8 cellular contexts compared by ENCODE assay signal in the genomic region with DNA sequence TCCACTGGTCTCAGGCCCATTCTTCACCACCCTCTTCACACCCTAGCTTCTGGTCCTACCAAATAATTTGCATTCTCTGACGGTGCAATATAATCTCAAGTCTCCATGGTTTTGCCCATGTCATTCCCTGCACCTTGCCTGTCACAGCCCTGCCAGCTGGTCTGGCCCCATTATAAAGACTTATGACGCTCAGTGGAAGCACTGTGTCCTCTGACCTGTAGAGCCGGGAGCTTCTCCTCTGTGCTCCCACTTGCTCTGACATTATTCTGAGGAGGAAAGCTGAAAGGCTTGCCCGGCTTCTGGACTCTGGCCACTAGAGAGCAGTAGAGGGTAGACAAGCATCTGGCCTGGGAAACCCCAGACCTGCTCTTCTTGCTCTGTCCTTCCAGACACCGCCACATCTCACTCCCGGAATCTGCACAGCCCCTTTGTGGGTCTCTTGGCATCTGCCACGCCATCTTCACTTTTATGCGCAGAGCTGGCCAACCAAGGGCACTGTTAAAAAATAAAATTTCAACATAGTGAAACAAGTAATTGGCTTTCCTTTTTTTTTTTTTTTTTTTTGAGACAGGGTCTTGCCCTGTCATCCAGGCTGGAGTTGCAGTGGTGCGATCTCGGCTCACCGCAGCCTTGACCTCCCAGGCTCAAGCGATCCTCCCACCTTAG. TPM values are rescaled to one million over a fixed set of nuclear protein-coding genes. Genes with fewer than 3 reads are reported as not detected.
DNase-seq lines count a peak whose midpoint lies in the region; FAIRE-seq and TF ChIP-seq lines count a peak whose summit lies in the region.

No MANE protein-coding gene starts in this region.

- no peaks in the 10 kb centered on the region for H3K27me3 ChIP-seq in SJSA1 (replicated peaks)
- H3K27me3 ChIP-seq in ovary: no peaks in the 10 kb centered on the region
- H3K27me3 ChIP-seq in transverse colon: no peaks in the 10 kb centered on the region

- H3K4me3 ChIP-seq in GM12864 (ENCODE audit: low read depth, low read length) (no peak overlapping the region), HFF-Myc (replicated peaks; ENCODE audit: low read depth, low read length) (no peak overlapping the region), SJSA1 (no peak overlapping the region), ovary (no peak overlapping the region), transverse colon (no peak overlapping the region)

- no peak for FAIRE-seq in frontal cortex (lab: Jason Lieb, UNC)

- TF ChIP-seq EP300 in ovary (IDR thresholded peaks at IDR 0.05): no peak
- TF ChIP-seq EP300 in transverse colon (IDR thresholded peaks at IDR 0.05; ENCODE audit: low read depth): no peak

- intact Hi-C loops in ovary (cut with DNase I): loop anchor here in 2 of 4 donors (10.0 kb wide), 2 partner anchors 128 to 518 kb away; a partner anchor contains a TSS
- intact Hi-C loops in transverse colon (cut with DNase I; ENCODE audit: low total_unique reads): loop anchor here (10.0 kb wide), 2 partner anchors 138 to 318 kb away; a partner anchor contains a TSS

- H3K9me3 ChIP-seq in SJSA1 (replicated peaks) (no peaks in the 10 kb centered on the region), ovary (no peaks in the 10 kb centered on the region), transverse colon (no peaks in the 10 kb centered on the region)

- 17 to 21% (median 18%) methylated on average over 12 of the region's 12 CpGs for WGBS in ovary, 3 donors
- 11 to 20% methylated on average over 5 to 12 of the region's 12 CpGs for WGBS in transverse colon (ENCODE audit: low coverage in 1 of 2), 2 donors

- DNase-seq in GM12864 (ENCODE audit: low read depth) (peak; percentile 67), HFF-Myc (ENCODE audit: extremely low read depth, low read depth) (peak; percentile 75), NAMALWA (ENCODE audit: low spot score) (peak; percentile 92), SJSA1 (ENCODE audit: low read depth in 1 of 2, low spot score in 2 of 2) (peak; percentile 72 to 85), frontal cortex (ENCODE audit: low spot score in 2 of 2) (peak; percentile 68 to 84), ovary (peak; percentile 56 to 78 (median 71)), transverse colon (peak; percentile 89)
- peak; percentile 62 for DNase-seq in activated gamma-delta T cell treated with anti-CD3 and anti-CD28 coated beads, Interleukin-2, amount 50 U/mL, for 16 hours (ENCODE audit: low read depth)

- H3K27ac ChIP-seq in SJSA1: no peak overlapping the region
- no peak overlapping the region for H3K27ac ChIP-seq in ovary
- H3K27ac ChIP-seq in transverse colon: peak overlapping the region; percentile 61 to 73 (median 66)

- TF ChIP-seq POLR2A in ovary (IDR thresholded peaks at IDR 0.05) (no peak), transverse colon (IDR thresholded peaks at IDR 0.05) (no peak)

- TF ChIP-seq CTCF in GM12864 (IDR thresholded peaks at IDR 0.05; ENCODE audit: low read depth, low read length, missing control alignments) (peak; percentile 95), HFF-Myc (IDR thresholded peaks at IDR 0.05; ENCODE audit: low read depth, low read length, missing control alignments) (peak; percentile 95), ovary (IDR thresholded peaks at IDR 0.05) (peak; percentile 57 to 64 (median 60)), transverse colon (IDR thresholded peaks at IDR 0.05) (peak; percentile 87 to 95 (median 89))

- H3K36me3 ChIP-seq in SJSA1 (no peaks in the 10 kb centered on the region), ovary (no peaks in the 10 kb centered on the region), transverse colon (no peaks in the 10 kb centered on the region)

- H3K4me1 ChIP-seq in SJSA1 (replicated peaks) (peaks cover 5% of the 10 kb centered on the region), ovary (ENCODE audit: insufficient read depth) (no peaks in the 10 kb centered on the region), transverse colon (peaks cover 0 to 18% (median 13%) of the 10 kb centered on the region in 4 donors)

- in situ Hi-C loops in transverse colon (cut with MboI; ENCODE audit: low pct_ligation_motif_present in 1 of 4, low pct_unique_long_range_greater_than_20kb in 1 of 4, low sequenced_read_pairs in 3 of 4): loop anchor here in 1 of 4 donors (25.0 kb wide), 1 partner anchor 285 kb away; no protein-coding TSS in a partner anchor

RNA-seq across cellular contexts. Expression of a gene that starts 44.4 kb away (rescaled TPM):
- total RNA-seq in SJSA1 (2014; rRNA removed; shearing (Covaris generic)): 68.9 and 119 TPM in 2 replicates
- 21.2 TPM for total RNA-seq in frontal cortex
- total RNA-seq in ovary: 100 to 1,000 TPM in 5 of 7 donors, 10 to 100 TPM in 2; 84.7 to 192 (median 102) TPM
- 100 to 1,000 TPM in 1 of 2 donors, 10 to 100 TPM in 1; 95.7 to 130 TPM for polyA plus RNA-seq in ovary
- total RNA-seq in transverse colon: 10 to 100 TPM; 24.2 to 91.5 (median 35.7) TPM

Comparison
In these comparisons a context has a peak if more than half of its experiments do, and no peak if none do; other contexts are left out.
1. H3K27ac ChIP-seq: peak in transverse colon (4 of 4); none in SJSA1 (single experiment) and ovary (0 of 2).
2. Peak in every context shown above with its lines, with median percentiles within 50 percentile points of each other: DNase-seq and CTCF ChIP-seq.